7 cellular contexts compared by ENCODE assay signal in genomic region chr17:17781591-17782424, GRCh38. TPM values are rescaled to one million over a fixed set of nuclear protein-coding genes. Genes with fewer than 3 reads are reported as not detected.
A peak's percentile ranks its signal among the peaks of the same experiment; 100 is the strongest.
DNase-seq lines count a peak whose midpoint lies in the region; ATAC-seq, FAIRE-seq and TF ChIP-seq lines count a peak whose summit lies in the region.

No MANE protein-coding gene starts in this region.

- H4K20me1 ChIP-seq in neural cell (ENCODE audit: insufficient read depth) = peaks cover 17% of the 10 kb centered on the region

- no peak overlapping the region for H3K27ac Mint-ChIP-seq in activated naive CD4-positive, alpha-beta T cell treated with anti-CD3 and anti-CD28 coated beads for 36 hours

- no peak for FAIRE-seq in RCC 7860 (lab: Jason Lieb, UNC)

- peak overlapping the region; percentile 89 for H3K4me3 ChIP-seq in neural cell (ENCODE audit: low read length)

- peak overlapping the region; percentile 58 for H3K4me3 Mint-ChIP-seq in activated naive CD4-positive, alpha-beta T cell treated with anti-CD3 and anti-CD28 coated beads for 36 hours

- no peaks in the 10 kb centered on the region for H3F3A ChIP-seq in neural cell (ENCODE audit: insufficient read depth, low read length, poor library complexity, severe bottlenecking)

- H3K4me1 Mint-ChIP-seq in activated naive CD4-positive, alpha-beta T cell treated with anti-CD3 and anti-CD28 coated beads for 36 hours (ENCODE audit: low read depth) = peaks cover 21% of the 10 kb centered on the region

- peak overlapping the region; percentile 96 for H3K27ac ChIP-seq in neural cell (ENCODE audit: low read length)

- TF ChIP-seq CTCF in GM20000 (IDR thresholded peaks at IDR 0.05; ENCODE audit: extremely low read depth, missing control alignments) = no peak
- no peak for TF ChIP-seq CTCF in neural cell (IDR thresholded peaks at IDR 0.05; ENCODE audit: poor library complexity, severe bottlenecking)

- peak overlapping the region; percentile 94 for H3K9ac ChIP-seq in neural cell (ENCODE audit: low read length)

- H3K79me2 ChIP-seq in neural cell (replicated peaks; ENCODE audit: insufficient read depth, low read length) = peaks cover 71% of the 10 kb centered on the region

- peak overlapping the region; percentile 99 for H3K4me2 ChIP-seq in neural cell (ENCODE audit: low read length)

- TF ChIP-seq RAD21 in neural cell (conservative IDR thresholded peaks at IDR 0.05) = peak; percentile 35

- TF ChIP-seq EP300 in neural cell (conservative IDR thresholded peaks at IDR 0.05; ENCODE audit: poor library complexity, severe bottlenecking) = peak; percentile 11

- no peak overlapping the region for H2AFZ ChIP-seq in neural cell (ENCODE audit: low read depth, low read length)

- H3K27me3 ChIP-seq in neural cell (ENCODE audit: insufficient read depth, low read depth, low read length) = no peaks in the 10 kb centered on the region

- CTCF ChIA-PET in activated naive CD4-positive, alpha-beta T cell treated with anti-CD3 and anti-CD28 coated beads for 36 hours (lab: Charles Lee) = interaction anchor here (0.6 kb wide), 1 partner anchor 19 kb away, joined by 3 read pairs; no protein-coding TSS in a partner anchor

- intact Hi-C loops in activated naive CD4-positive, alpha-beta T cell treated with anti-CD3 and anti-CD28 coated beads for 36 hours (cut with micrococcal nuclease) = loop anchor here (2.0 kb wide), 1 partner anchor 55 kb away; no protein-coding TSS in a partner anchor

- no peaks in the 10 kb centered on the region for H3K9me2 ChIP-seq in neural cell (ENCODE audit: insufficient read depth, low read length)

- H3K36me3 ChIP-seq in neural cell (ENCODE audit: insufficient read depth, low read length) = no peaks in the 10 kb centered on the region

- H3K27me3 Mint-ChIP-seq in activated naive CD4-positive, alpha-beta T cell treated with anti-CD3 and anti-CD28 coated beads for 36 hours (ENCODE audit: low read depth) = peaks cover 2% of the 10 kb centered on the region

- no peaks in the 10 kb centered on the region for H3K9me3 Mint-ChIP-seq in activated naive CD4-positive, alpha-beta T cell treated with anti-CD3 and anti-CD28 coated beads for 36 hours

- no peaks in the 10 kb centered on the region for H3K36me3 Mint-ChIP-seq in activated naive CD4-positive, alpha-beta T cell treated with anti-CD3 and anti-CD28 coated beads for 36 hours (ENCODE audit: low read depth)

- DNase-seq in GM20000 (ENCODE audit: low spot score) = peak; percentile 56
- DNase-seq in NCI-H446 (lab: John Stamatoyannopoulos, UW) = peak; percentile 50 to 83
- peak; percentile 46 for DNase-seq in activated naive CD4-positive, alpha-beta T cell treated with anti-CD3 and anti-CD28 coated beads for 36 hours
- DNase-seq in foreskin melanocyte = peak; percentile 12
- DNase-seq in RCC 7860 (ENCODE audit: low spot score) = no peak

- no peak for ATAC-seq in GM19467 (IDR thresholded peaks at IDR 0.05; ENCODE audit: unreplicated experiment)

- H3K9me3 ChIP-seq in neural cell (ENCODE audit: low read length) = no peaks in the 10 kb centered on the region

TF ChIP-seq in neural cell, 6 proteins besides CTCF, POLR2A, EP300 and RAD21:
- no peak for TF ChIP-seq REST (IDR thresholded peaks at IDR 0.05; ENCODE audit: borderline replicate concordance)
- TF ChIP-seq SMC3 (conservative IDR thresholded peaks at IDR 0.05; ENCODE audit: poor library complexity) = peak; percentile 37
- TF ChIP-seq TAF1 (IDR thresholded peaks at IDR 0.05; ENCODE audit: low read depth) = peak; percentile 8
- no peak for TF ChIP-seq MXI1 (conservative IDR thresholded peaks at IDR 0.05; ENCODE audit: poor library complexity, severe bottlenecking)
- no peak for TF ChIP-seq EZH2 (IDR thresholded peaks at IDR 0.05; ENCODE audit: borderline replicate concordance, insufficient read depth, low read length, poor library complexity, severe bottlenecking)
- TF ChIP-seq POLR2AphosphoS5 (IDR thresholded peaks at IDR 0.05) = peak; percentile 75
TF ChIP-seq in neural cell: peak in this region for 3.

RNA-seq across cellular contexts. Expression of gene SREBF1, which starts 55.0 kb away (rescaled TPM):
- total RNA-seq in activated naive CD4-positive, alpha-beta T cell treated with anti-CD3 and anti-CD28 coated beads for 36 hours = 10 to 100 TPM; 79.3 to 84.9 TPM
- 22.5 and 25.9 TPM in 2 replicates for polyA plus RNA-seq in neural cell
- polyA minus RNA-seq in neural cell = 11.7 and 20.0 TPM in 2 replicates
